Comparison of ENCODE assay signal across 30 cellular contexts in the genomic region with DNA sequence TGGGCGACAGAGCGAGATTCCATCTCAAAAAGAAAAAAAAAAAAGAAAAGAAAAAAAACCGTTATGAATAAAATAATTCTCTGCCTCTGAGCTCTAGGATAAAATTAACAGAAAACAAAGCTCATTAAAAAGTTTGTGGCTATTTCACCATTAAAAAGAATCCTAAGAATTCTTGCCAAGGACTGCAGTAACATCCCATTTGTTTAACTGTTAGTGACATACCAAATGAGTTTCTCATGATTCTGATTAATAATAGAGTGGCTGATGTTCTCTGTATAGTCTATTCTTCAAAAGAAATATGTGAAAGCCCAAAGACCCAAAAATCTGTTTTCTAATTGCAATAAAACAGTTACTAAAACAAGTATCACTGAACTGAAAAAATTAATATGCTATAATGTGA. TPM values are rescaled to one million over a fixed set of nuclear protein-coding genes. Genes with fewer than 3 reads are reported as not detected.
A peak's percentile ranks its signal among the peaks of the same experiment; 100 is the strongest.
DNase-seq lines count a peak whose midpoint lies in the region; ATAC-seq and TF ChIP-seq lines count a peak whose summit lies in the region.
"Had no signal": no experiment of that assay in that cellular context is flagged by ENCODE, and none has a peak within 500 bp of the region (broad histone marks: within the 10 kb centered on the region; RNA-seq: fewer than 3 reads in every experiment).

No MANE protein-coding gene starts in this region.

- peaks cover 4% of the 10 kb centered on the region for H3K4me1 Mint-ChIP-seq in T-helper 17 cell
- H3K4me1 Mint-ChIP-seq: activated naive CD4-positive, alpha-beta T cell treated with anti-CD3 and anti-CD28 coated beads, Interleukin-2, amount 50 U/mL, for 24 hours; CD14-positive monocyte; nephron; stimulated activated naive B cell treated with anti-CD40 and anti-IgM and Interleukin-4, amounts not matched to agents 10 μg/mL and 1 μg/mL and 100 μg/mL, for 72 hours had no signal

- no peaks in the 10 kb centered on the region for H3K9me3 ChIP-seq in T-helper 17 cell (ENCODE audit: control insufficient read depth, low read length, poor library complexity, severe bottlenecking)
- H3K9me3 ChIP-seq in skeletal muscle satellite cell (replicated peaks; ENCODE audit: low read length): no peaks in the 10 kb centered on the region
- H3K9me3 ChIP-seq: heart left ventricle, mucosa of descending colon, Peyer's patch had no signal

- H3K4me2 ChIP-seq in skeletal muscle satellite cell (ENCODE audit: low read length): no peak overlapping the region

- ATAC-seq in T-helper 17 cell: no peak
- no peak for ATAC-seq in GM21529 (IDR thresholded peaks at IDR 0.05; ENCODE audit: unreplicated experiment)
- ATAC-seq in activated CD4-positive, CD25-positive, alpha-beta regulatory T cell treated with anti-CD3 and anti-CD28 coated beads, Interleukin-2, amount 50 U/mL, for 24 hours: no peak
- ATAC-seq: heart left ventricle; mucosa of descending colon; stimulated activated naive B cell treated with anti-CD40 and anti-IgM and Interleukin-4, amounts not matched to agents 10 μg/mL and 1 μg/mL and 100 μg/mL, for 72 hours had no signal

- peaks cover 45% of the 10 kb centered on the region for H3K36me3 ChIP-seq in skeletal muscle satellite cell (ENCODE audit: insufficient read depth, low read length)

- H3K27ac Mint-ChIP-seq in T-helper 17 cell: peak overlapping the region; percentile 8
- H3K27ac Mint-ChIP-seq: activated naive CD4-positive, alpha-beta T cell treated with anti-CD3 and anti-CD28 coated beads, Interleukin-2, amount 50 U/mL, for 24 hours; nephron; stimulated activated naive B cell treated with anti-CD40 and anti-IgM and Interleukin-4, amounts not matched to agents 10 μg/mL and 1 μg/mL and 100 μg/mL, for 72 hours; type B pancreatic cell had no signal

- H3K9ac ChIP-seq in skeletal muscle satellite cell (ENCODE audit: low read depth, low read length): peak overlapping the region; percentile 22

- no peaks in the 10 kb centered on the region for H3K27me3 Mint-ChIP-seq in T-helper 17 cell
- H3K27me3 Mint-ChIP-seq: activated naive CD4-positive, alpha-beta T cell treated with anti-CD3 and anti-CD28 coated beads, Interleukin-2, amount 50 U/mL, for 24 hours; stimulated activated naive B cell treated with anti-CD40 and anti-IgM and Interleukin-4, amounts not matched to agents 10 μg/mL and 1 μg/mL and 100 μg/mL, for 72 hours; type B pancreatic cell had no signal

- DNase-seq in GM03348 (ENCODE audit: low spot score) (peak; percentile 36), T-helper 17 cell (no peak), foreskin fibroblast (peak; percentile 13 to 45), GF-D8 (lab: John Stamatoyannopoulos, UW) (no peak)
- DNase-seq: activated CD4-positive, alpha-beta T cell treated with anti-CD3 and anti-CD28 coated beads for 48 hours; activated T-cell treated with anti-CD3 and anti-CD28 coated beads for 4 hours; anterior cingulate cortex; DMS79; effector CD4-positive, alpha-beta T cell; heart left ventricle; KG1; kidney; MM.1S; mucosa of descending colon; NCI-H1930; NCI-H524 treated with DMSO at 0.1 percent for 48 hours; NK-92 treated with Interleukin-12 subunit alpha and Interleukin-12 subunit beta, amount 100 ng/mL, for 24 hours; Peyer's patch; SHP77 treated with DMSO at 0.1 percent for 48 hours; small intestine; stimulated activated naive B cell treated with anti-CD40 and anti-IgM and Interleukin-4, amounts not matched to agents 10 μg/mL and 1 μg/mL and 100 μg/mL, for 72 hours; SW 1271; T-helper 9 cell had no signal

- no peak for TF ChIP-seq CTCF in foreskin fibroblast (IDR thresholded peaks at IDR 0.05; ENCODE audit: low read depth, low read length)

- peaks cover 4% of the 10 kb centered on the region for H3K36me3 Mint-ChIP-seq in T-helper 17 cell (ENCODE audit: low read depth)

- H3K4me3 ChIP-seq in foreskin fibroblast (ENCODE audit: low read depth in 1 of 2, low read length in 2 of 2) (no peak overlapping the region), skeletal muscle satellite cell (ENCODE audit: low read length) (no peak overlapping the region)
- H3K4me3 ChIP-seq: heart left ventricle, mucosa of descending colon, Peyer's patch had no signal

- no peak overlapping the region for H3K4me3 Mint-ChIP-seq in T-helper 17 cell
- H3K4me3 Mint-ChIP-seq: activated naive CD4-positive, alpha-beta T cell treated with anti-CD3 and anti-CD28 coated beads, Interleukin-2, amount 50 U/mL, for 24 hours; CD14-positive monocyte; nephron; stimulated activated naive B cell treated with anti-CD40 and anti-IgM and Interleukin-4, amounts not matched to agents 10 μg/mL and 1 μg/mL and 100 μg/mL, for 72 hours; type B pancreatic cell had no signal

- H3K27me3 ChIP-seq in skeletal muscle satellite cell (ENCODE audit: control insufficient read depth, insufficient read depth, low read length): no peaks in the 10 kb centered on the region
- H3K27me3 ChIP-seq: heart left ventricle, Peyer's patch had no signal

- H3K4me1 ChIP-seq in skeletal muscle satellite cell (ENCODE audit: control insufficient read depth, insufficient read depth, low read length): peaks cover 6% of the 10 kb centered on the region
- H3K4me1 ChIP-seq: heart left ventricle, Peyer's patch had no signal

RNA-seq across cellular contexts. Expression of a gene that starts 19.7 kb away (rescaled TPM):
- total RNA-seq in T-helper 17 cell: 10 to 100 TPM; 76.4 to 87.4 TPM
- total RNA-seq in skeletal muscle satellite cell (2012; rRNA removed): 102 and 115 TPM in 2 replicates

RNA-seq across cellular contexts. Expression of a gene that starts 28.1 kb away (rescaled TPM):
- under 1 TPM in 1 of 2 donors, not detected in 1; 0.16 TPM for total RNA-seq in T-helper 17 cell
- 0.22 and 0.51 TPM in 2 replicates for total RNA-seq in skeletal muscle satellite cell (2012; rRNA removed)

Comparison
In these comparisons a context has a peak if more than half of its experiments do, and no peak if none do; other contexts are left out.
1. DNase-seq: peak in GM03348 (single experiment) and foreskin fibroblast (2 of 2); none in T-helper 17 cell (0 of 3) and GF-D8 (single experiment).